Comparison of ENCODE assay signal across 11 cellular contexts in the genomic region with DNA sequence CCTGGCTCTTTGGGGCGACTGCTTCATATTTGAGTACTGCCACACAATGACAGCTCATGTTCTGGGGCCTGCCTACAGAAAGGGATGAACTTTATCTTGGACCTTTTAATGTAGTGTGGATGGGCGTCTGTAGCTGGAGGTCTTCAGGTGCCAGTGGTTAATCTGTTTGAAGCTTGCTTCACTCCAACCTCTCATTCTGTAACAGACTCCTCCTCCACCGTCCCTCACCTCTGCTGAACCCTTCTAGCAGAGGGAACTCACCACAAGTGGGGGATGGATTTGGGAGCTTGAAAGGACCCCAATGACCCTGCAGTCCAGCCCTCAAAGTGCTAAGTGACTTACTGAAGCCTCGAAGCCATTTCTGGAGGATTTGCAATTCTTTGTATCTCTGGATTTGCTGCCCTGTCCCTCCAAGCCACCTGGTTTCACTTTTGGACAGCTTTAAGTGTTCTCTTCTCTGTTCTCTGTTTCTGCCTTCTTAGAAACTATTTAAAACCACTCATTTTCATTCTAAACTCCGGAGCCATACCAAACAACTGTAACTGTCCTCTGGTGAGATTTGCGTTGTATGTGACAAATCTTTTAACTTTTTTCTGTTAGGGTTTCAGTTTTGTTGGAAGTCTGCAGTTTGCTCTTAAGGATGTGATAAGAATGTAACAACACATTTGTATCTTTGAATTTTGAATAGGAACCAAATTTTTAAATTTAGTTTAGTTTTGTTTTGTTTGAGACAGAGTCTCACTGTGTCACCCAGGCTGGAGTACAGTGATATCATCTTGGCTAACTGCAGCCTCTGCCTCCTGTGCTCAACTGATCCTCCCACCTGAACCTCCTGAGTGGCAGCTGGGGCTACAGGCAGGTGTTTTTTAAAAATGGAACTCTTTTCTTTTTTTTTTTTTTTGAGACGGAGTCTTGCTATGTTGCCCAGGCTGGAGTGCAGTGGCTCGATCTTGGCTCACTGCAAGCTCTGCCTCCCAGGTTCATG. TPM values are rescaled to one million over a fixed set of nuclear protein-coding genes. Genes with fewer than 3 reads are reported as not detected.
A peak's percentile ranks its signal among the peaks of the same experiment; 100 is the strongest.
DNase-seq lines count a peak whose midpoint lies in the region; ATAC-seq and FAIRE-seq lines count a peak whose summit lies in the region.
"Had no signal": no experiment of that assay in that cellular context is flagged by ENCODE, and none has a peak within 500 bp of the region (broad histone marks: within the 10 kb centered on the region; RNA-seq: fewer than 3 reads in every experiment).

No MANE protein-coding gene starts in this region.

- H3K36me3 ChIP-seq in mucosa of rectum (ENCODE audit: control insufficient read depth in 2 of 2, insufficient read depth in 2 of 2, low read length in 2 of 2), result no peaks in the 10 kb centered on the region

- no peaks in the 10 kb centered on the region for H3K27me3 ChIP-seq in mucosa of rectum (ENCODE audit: control insufficient read depth in 2 of 2, insufficient read depth in 2 of 2, low read length in 2 of 2)
- H3K27me3 ChIP-seq: heart left ventricle had no signal

- ATAC-seq in GM18873 (IDR thresholded peaks at IDR 0.05; ENCODE audit: low FRiP score, unreplicated experiment) (peak; percentile 90), GM21717 (IDR thresholded peaks at IDR 0.05; ENCODE audit: unreplicated experiment) (peak; percentile 89), HG03558 (IDR thresholded peaks at IDR 0.05; ENCODE audit: extremely low read depth, unreplicated experiment) (peak; percentile 79), Right ventricle myocardium inferior (no peak)
- ATAC-seq: heart left ventricle had no signal

- DNase-seq in activated gamma-delta T cell (lab: John Stamatoyannopoulos, UW) (no peak), NCI-H2029 treated with DMSO at 0.1 percent for 48 hours (lab: John Stamatoyannopoulos, UW) (no peak), frontal cortex (ENCODE audit: low spot score in 2 of 2) (no peak), Right ventricle myocardium inferior (ENCODE audit: missing footprints) (no peak)
- DNase-seq: amygdala, heart left ventricle had no signal

- FAIRE-seq in frontal cortex (lab: Jason Lieb, UNC), result no peak

- H3K27ac ChIP-seq in mucosa of rectum (ENCODE audit: low read depth in 2 of 2, low read length in 2 of 2), result peak overlapping the region; percentile 14 to 50

- H3K9ac ChIP-seq in mucosa of rectum (ENCODE audit: low read depth in 1 of 2, low read length in 2 of 2), result no peak overlapping the region

- no peak overlapping the region for H3K4me3 ChIP-seq in mucosa of rectum (ENCODE audit: low read length in 2 of 2)
- H3K4me3 ChIP-seq: heart left ventricle, smooth muscle cell had no signal

- H3K4me1 ChIP-seq in mucosa of rectum (ENCODE audit: control insufficient read depth in 2 of 2, insufficient read depth in 2 of 2, low read length in 2 of 2), result peaks cover 25 to 48% of the 10 kb centered on the region in 2 donors

- intact Hi-C loops in Right ventricle myocardium inferior (cut with DNase I), result loop anchor here (5.0 kb wide), 1 partner anchor 36 kb away; no protein-coding TSS in a partner anchor

- H3K9me3 ChIP-seq in mucosa of rectum (ENCODE audit: control insufficient read depth in 2 of 2, low read length in 2 of 2), result no peaks in the 10 kb centered on the region
- H3K9me3 ChIP-seq: heart left ventricle had no signal

RNA-seq across cellular contexts. Expression of a gene that starts 37.0 kb away (rescaled TPM):
- total RNA-seq in frontal cortex, result 1.6 TPM
- 3.1 TPM for total RNA-seq in Right ventricle myocardium inferior

RNA-seq across cellular contexts. Expression of a gene that starts 40.4 kb away (rescaled TPM):
- 2.4 TPM for total RNA-seq in frontal cortex
- total RNA-seq in Right ventricle myocardium inferior, result 6.2 TPM
